In genomic region chr2:113179446-113180045, GRCh38 we compare ENCODE assay signal across 20 cellular contexts. TPM values are rescaled to one million over a fixed set of nuclear protein-coding genes. Genes with fewer than 3 reads are reported as not detected.
DNase-seq lines count a peak whose midpoint lies in the region; ATAC-seq and TF ChIP-seq lines count a peak whose summit lies in the region.
"Had no signal": no experiment of that assay in that cellular context is flagged by ENCODE, and none has a peak within 500 bp of the region (broad histone marks: within the 10 kb centered on the region; RNA-seq: fewer than 3 reads in every experiment).

No MANE protein-coding gene starts in this region.

- POLR2A ChIA-PET in CD8-positive, alpha-beta T cell (lab: Charles Lee) = interaction anchor here (0.9 to 1.1 kb wide), 3 partner anchors 17 to 41 kb away, joined by 3 to 4 read pairs (median 3); no protein-coding TSS in a partner anchor
- POLR2A ChIA-PET in naive thymus-derived CD8-positive, alpha-beta T cell (lab: Charles Lee) = interaction anchor here (0.6 to 19.8 kb wide), 4 partner anchors 17 to 41 kb away, joined by 3 to 318 read pairs (median 10); no protein-coding TSS in a partner anchor

- peak overlapping the region; percentile 89 for H3K4me3 Mint-ChIP-seq in T-helper 2 cell treated with Interferon-gamma antibody and Interleukin-4, amounts not matched to agents 5 μg/mL and 100 μg/mL, for 36 hours
- peak overlapping the region; percentile 87 for H3K4me3 Mint-ChIP-seq in CD8-positive, alpha-beta T cell
- H3K4me3 Mint-ChIP-seq in activated T-helper 2 cell treated with anti-CD3 and anti-CD28 coated beads, Interferon-gamma antibody, Interleukin-2, Interleukin-4, amounts not matched to agents 10 μg/mL and 5 μg/mL and 100 μg/mL, durations not matched to agents 14 hours and 24 hours and 36 hours (ENCODE audit: low read depth) = peak overlapping the region; percentile 72
- H3K4me3 Mint-ChIP-seq in naive thymus-derived CD8-positive, alpha-beta T cell = peak overlapping the region; percentile 47 to 95 (median 82)
- H3K4me3 Mint-ChIP-seq: endodermal cell, nephron progenitor cell had no signal

- CTCF ChIA-PET in CD8-positive, alpha-beta T cell (lab: Charles Lee) = interaction anchor here (0.9 to 7.6 kb wide), 7 partner anchors 15 to 211 kb away, joined by 3 to 126 read pairs (median 19); no protein-coding TSS in a partner anchor

- no peaks in the 10 kb centered on the region for H3K9me3 ChIP-seq in CD8-positive, alpha-beta T cell (ENCODE audit: low read length)

- ATAC-seq in CD8-positive, alpha-beta T cell = no peak
- ATAC-seq in naive thymus-derived CD8-positive, alpha-beta T cell = no peak
- no peak for ATAC-seq in GM18519 (IDR thresholded peaks at IDR 0.05; ENCODE audit: low FRiP score, unreplicated experiment)
- ATAC-seq in HG02642 (IDR thresholded peaks at IDR 0.05; ENCODE audit: poor library complexity, unreplicated experiment) = no peak

- H3K9me3 Mint-ChIP-seq in T-helper 2 cell treated with Interferon-gamma antibody and Interleukin-4, amounts not matched to agents 5 μg/mL and 100 μg/mL, for 36 hours = no peaks in the 10 kb centered on the region
- H3K9me3 Mint-ChIP-seq in CD8-positive, alpha-beta T cell = no peaks in the 10 kb centered on the region
- H3K9me3 Mint-ChIP-seq in activated T-helper 2 cell treated with anti-CD3 and anti-CD28 coated beads, Interferon-gamma antibody, Interleukin-2, Interleukin-4, amounts not matched to agents 10 μg/mL and 5 μg/mL and 100 μg/mL, durations not matched to agents 14 hours and 24 hours and 36 hours = no peaks in the 10 kb centered on the region
- peaks cover 0 to 2% (median 0%) of the 10 kb centered on the region in 9 donors for H3K9me3 Mint-ChIP-seq in naive thymus-derived CD8-positive, alpha-beta T cell
- H3K9me3 Mint-ChIP-seq: endodermal cell, nephron progenitor cell had no signal

- peak overlapping the region; percentile 24 for H3K27ac ChIP-seq in CD8-positive, alpha-beta T cell (ENCODE audit: low read depth, low read length)
- H3K27ac ChIP-seq: WERI-Rb-1 had no signal

- H3K36me3 Mint-ChIP-seq in T-helper 2 cell treated with Interferon-gamma antibody and Interleukin-4, amounts not matched to agents 5 μg/mL and 100 μg/mL, for 36 hours (ENCODE audit: low read depth) = peaks cover 79% of the 10 kb centered on the region
- peaks cover 63% of the 10 kb centered on the region for H3K36me3 Mint-ChIP-seq in CD8-positive, alpha-beta T cell
- peaks cover 88% of the 10 kb centered on the region for H3K36me3 Mint-ChIP-seq in activated T-helper 2 cell treated with anti-CD3 and anti-CD28 coated beads, Interferon-gamma antibody, Interleukin-2, Interleukin-4, amounts not matched to agents 10 μg/mL and 5 μg/mL and 100 μg/mL, durations not matched to agents 14 hours and 24 hours and 36 hours (ENCODE audit: low read depth)
- peaks cover 4 to 60% (median 6%) of the 10 kb centered on the region in 3 donors for H3K36me3 Mint-ChIP-seq in naive thymus-derived CD8-positive, alpha-beta T cell

- peak overlapping the region; percentile 81 for H3K27ac Mint-ChIP-seq in T-helper 2 cell treated with Interferon-gamma antibody and Interleukin-4, amounts not matched to agents 5 μg/mL and 100 μg/mL, for 36 hours
- H3K27ac Mint-ChIP-seq in CD8-positive, alpha-beta T cell = peak overlapping the region; percentile 95
- peak overlapping the region; percentile 85 for H3K27ac Mint-ChIP-seq in activated T-helper 2 cell treated with anti-CD3 and anti-CD28 coated beads, Interferon-gamma antibody, Interleukin-2, Interleukin-4, amounts not matched to agents 10 μg/mL and 5 μg/mL and 100 μg/mL, durations not matched to agents 14 hours and 24 hours and 36 hours
- H3K27ac Mint-ChIP-seq in naive thymus-derived CD8-positive, alpha-beta T cell = peak overlapping the region; percentile 87 to 97 (median 94)

- TF ChIP-seq CTCF in CD8-positive, alpha-beta T cell (IDR thresholded peaks at IDR 0.05) = no peak

- H3K36me3 ChIP-seq in CD8-positive, alpha-beta T cell (ENCODE audit: insufficient read depth, low read length) = peaks cover 36% of the 10 kb centered on the region
- H3K36me3 ChIP-seq: WERI-Rb-1 had no signal

- H3K4me1 Mint-ChIP-seq in T-helper 2 cell treated with Interferon-gamma antibody and Interleukin-4, amounts not matched to agents 5 μg/mL and 100 μg/mL, for 36 hours (ENCODE audit: low read depth) = peaks cover 77% of the 10 kb centered on the region
- H3K4me1 Mint-ChIP-seq in CD8-positive, alpha-beta T cell (ENCODE audit: low read depth) = peaks cover 89% of the 10 kb centered on the region
- peaks cover 71% of the 10 kb centered on the region for H3K4me1 Mint-ChIP-seq in activated T-helper 2 cell treated with anti-CD3 and anti-CD28 coated beads, Interferon-gamma antibody, Interleukin-2, Interleukin-4, amounts not matched to agents 10 μg/mL and 5 μg/mL and 100 μg/mL, durations not matched to agents 14 hours and 24 hours and 36 hours (ENCODE audit: low read depth)
- peaks cover 47 to 88% (median 87%) of the 10 kb centered on the region in 4 donors for H3K4me1 Mint-ChIP-seq in naive thymus-derived CD8-positive, alpha-beta T cell

- intact Hi-C loops in CD8-positive, alpha-beta T cell (cut with DNase I, micrococcal nuclease) = loop anchor here (1.0 to 10.0 kb wide), 5 partner anchors 41 to 995 kb away; no protein-coding TSS in a partner anchor
- intact Hi-C loops in activated T-helper 2 cell treated with anti-CD3 and anti-CD28 coated beads, Interferon-gamma antibody, Interleukin-2, Interleukin-4, amounts not matched to agents 10 μg/mL and 5 μg/mL and 100 μg/mL, durations not matched to agents 14 hours and 24 hours and 36 hours (cut with micrococcal nuclease) = loop anchor here (2.0 to 10.0 kb wide), 2 partner anchors 95 to 195 kb away; no protein-coding TSS in a partner anchor

- peaks cover 93% of the 10 kb centered on the region for H3K4me1 ChIP-seq in CD8-positive, alpha-beta T cell (ENCODE audit: insufficient read depth, low read length)

- H3K27me3 ChIP-seq in CD8-positive, alpha-beta T cell (ENCODE audit: insufficient read depth, low read length) = no peaks in the 10 kb centered on the region

- no peaks in the 10 kb centered on the region for H3K27me3 Mint-ChIP-seq in T-helper 2 cell treated with Interferon-gamma antibody and Interleukin-4, amounts not matched to agents 5 μg/mL and 100 μg/mL, for 36 hours (ENCODE audit: low read depth)
- no peaks in the 10 kb centered on the region for H3K27me3 Mint-ChIP-seq in CD8-positive, alpha-beta T cell (ENCODE audit: low read depth)
- H3K27me3 Mint-ChIP-seq in activated T-helper 2 cell treated with anti-CD3 and anti-CD28 coated beads, Interferon-gamma antibody, Interleukin-2, Interleukin-4, amounts not matched to agents 10 μg/mL and 5 μg/mL and 100 μg/mL, durations not matched to agents 14 hours and 24 hours and 36 hours (ENCODE audit: low read depth) = no peaks in the 10 kb centered on the region
- peaks cover 0 to 2% (median 0%) of the 10 kb centered on the region in 5 donors for H3K27me3 Mint-ChIP-seq in naive thymus-derived CD8-positive, alpha-beta T cell

- no peak for DNase-seq in T-helper 2 cell treated with Interferon-gamma antibody and Interleukin-4, amounts not matched to agents 5 μg/mL and 100 μg/mL, for 36 hours (ENCODE audit: low spot score)
- DNase-seq in T-helper 2 cell = no peak
- DNase-seq in CD8-positive, alpha-beta T cell = no peak
- DNase-seq in activated T-helper 2 cell treated with anti-CD3 and anti-CD28 coated beads, Interferon-gamma antibody, Interleukin-2, Interleukin-4, amounts not matched to agents 10 μg/mL and 5 μg/mL and 100 μg/mL, durations not matched to agents 14 hours and 24 hours and 36 hours (ENCODE audit: low spot score) = no peak
- DNase-seq in naive thymus-derived CD8-positive, alpha-beta T cell = no peak
- DNase-seq in NCI-H526 (lab: John Stamatoyannopoulos, UW) = no peak
- DNase-seq: 8988T, C1 segment of cervical spinal cord, DMS79, endodermal cell, HCEC 1CT, mammary epithelial cell, NCI-H1436, nephron progenitor cell, SW 1271, WERI-Rb-1 had no signal

- peak overlapping the region; percentile 20 for H3K4me3 ChIP-seq in CD8-positive, alpha-beta T cell (ENCODE audit: low read depth, low read length)

RNA-seq across cellular contexts. Expression of gene PSD4, which starts 5.8 kb away (rescaled TPM):
- 10 to 100 TPM; 80.6 to 86.2 TPM for total RNA-seq in CD8-positive, alpha-beta T cell
- 313 and 319 TPM in 2 replicates for total RNA-seq in activated T-helper 2 cell treated with anti-CD3 and anti-CD28 coated beads, Interferon-gamma antibody, Interleukin-2, Interleukin-4, amounts not matched to agents 10 μg/mL and 5 μg/mL and 100 μg/mL, durations not matched to agents 14 hours and 24 hours and 36 hours
- 100 to 1,000 TPM; 118 to 124 TPM for total RNA-seq in naive thymus-derived CD8-positive, alpha-beta T cell
- 10 to 100 TPM; 22.8 to 44.1 (median 29.9) TPM for polyA plus RNA-seq in naive thymus-derived CD8-positive, alpha-beta T cell

RNA-seq across cellular contexts. Expression of gene IL1RN, which starts 52.1 kb away (rescaled TPM):
- total RNA-seq in CD8-positive, alpha-beta T cell = not detected
- total RNA-seq in activated T-helper 2 cell treated with anti-CD3 and anti-CD28 coated beads, Interferon-gamma antibody, Interleukin-2, Interleukin-4, amounts not matched to agents 10 μg/mL and 5 μg/mL and 100 μg/mL, durations not matched to agents 14 hours and 24 hours and 36 hours = 13.2 and 15.9 TPM in 2 replicates
- 1 to 10 TPM in 1 of 2 experiments, not detected in 1; 1.2 TPM for total RNA-seq in naive thymus-derived CD8-positive, alpha-beta T cell
- polyA plus RNA-seq in naive thymus-derived CD8-positive, alpha-beta T cell = not detected
- total RNA-seq: chondrocyte, endodermal cell, pulmonary artery endothelial cell had no signal
